8 cellular contexts compared by ENCODE assay signal in the genomic region with DNA sequence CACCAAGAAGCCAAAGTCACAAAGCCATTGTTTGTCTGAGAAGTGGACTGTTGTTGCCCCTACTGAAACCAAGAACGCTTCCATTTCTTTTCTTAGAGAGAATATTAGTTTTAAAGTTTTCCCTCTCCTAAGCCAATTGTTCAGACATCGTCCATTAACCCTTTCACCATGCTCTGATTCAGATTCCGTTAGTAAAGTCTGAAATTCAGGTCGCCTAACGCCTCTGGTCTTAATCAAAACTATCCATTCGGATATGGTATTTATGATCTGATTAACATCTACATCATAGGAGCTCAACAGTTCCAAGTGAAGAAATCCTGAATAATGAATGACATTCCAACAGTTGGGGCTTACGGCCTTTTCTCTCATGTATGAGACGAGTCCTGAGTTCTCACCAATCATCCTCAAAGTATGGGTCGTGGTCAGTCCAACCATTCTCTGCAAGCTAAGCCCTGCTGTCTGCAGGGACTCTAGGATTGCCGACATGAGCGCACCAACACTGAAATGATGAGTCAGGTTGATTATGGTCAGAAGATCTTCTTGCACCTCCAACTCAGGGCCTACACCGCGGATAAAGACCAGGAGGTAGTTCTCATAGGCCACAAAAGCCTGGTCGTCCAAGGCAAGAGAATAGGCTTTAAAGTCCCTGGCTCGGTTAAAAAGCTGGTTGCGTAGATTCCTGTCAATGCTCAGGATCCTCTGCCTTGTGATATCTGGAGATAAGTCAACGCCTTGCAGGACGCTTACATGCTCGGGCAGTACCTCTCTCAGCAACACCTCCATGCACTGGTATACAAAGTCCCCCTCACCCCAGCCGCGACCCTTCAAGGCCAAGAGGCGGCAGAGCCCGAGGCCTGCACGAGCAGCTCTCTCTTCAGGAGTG. TPM values are rescaled to one million over a fixed set of nuclear protein-coding genes. Genes with fewer than 3 reads are reported as not detected.
A peak's percentile ranks its signal among the peaks of the same experiment; 100 is the strongest.
DNase-seq lines count a peak whose midpoint lies in the region; ATAC-seq lines count a peak whose summit lies in the region.

No MANE protein-coding gene starts in this region.

- H3K4me3 Mint-ChIP-seq in activated naive CD8-positive, alpha-beta T cell treated with anti-CD3 and anti-CD28 coated beads for 36 hours, result no peak overlapping the region

- no peak overlapping the region for H3K27ac Mint-ChIP-seq in activated naive CD8-positive, alpha-beta T cell treated with anti-CD3 and anti-CD28 coated beads for 36 hours

- peak overlapping the region; percentile 96 for H3K27ac ChIP-seq in substantia nigra (ENCODE audit: low read depth, low read length, poor library complexity, severe bottlenecking)

- peak; percentile 4 for DNase-seq in activated T-cell treated with anti-CD3 and anti-CD28 coated beads for 24 hours (ENCODE audit: low read depth)
- DNase-seq in activated T-cell treated with anti-CD3 and anti-CD28 coated beads for 4 hours, result no peak
- DNase-seq in activated naive CD8-positive, alpha-beta T cell treated with anti-CD3 and anti-CD28 coated beads for 36 hours, result peak; percentile 14
- DNase-seq in iPS-NIHi11 (ENCODE audit: low spot score), result peak; percentile 8
- DNase-seq in substantia nigra (lab: John Stamatoyannopoulos, UW), result no peak
- no peak for DNase-seq in NCI-H345 treated with DMSO at 0.1 percent for 48 hours (lab: John Stamatoyannopoulos, UW; ENCODE audit: unreplicated experiment)
- no peak for DNase-seq in epidermal melanocyte (ENCODE audit: insufficient read length, low spot score)

- no peaks in the 10 kb centered on the region for H3K27me3 Mint-ChIP-seq in activated naive CD8-positive, alpha-beta T cell treated with anti-CD3 and anti-CD28 coated beads for 36 hours

- H3K4me1 Mint-ChIP-seq in activated naive CD8-positive, alpha-beta T cell treated with anti-CD3 and anti-CD28 coated beads for 36 hours, result peaks cover 46% of the 10 kb centered on the region

- H3K36me3 Mint-ChIP-seq in activated naive CD8-positive, alpha-beta T cell treated with anti-CD3 and anti-CD28 coated beads for 36 hours, result peaks cover 50% of the 10 kb centered on the region

- no peak for ATAC-seq in GM21390 (IDR thresholded peaks at IDR 0.05; ENCODE audit: unreplicated experiment)

- no peaks in the 10 kb centered on the region for H3K9me3 Mint-ChIP-seq in activated naive CD8-positive, alpha-beta T cell treated with anti-CD3 and anti-CD28 coated beads for 36 hours

RNA-seq across cellular contexts. Expression of gene EPM2AIP1, which starts 0.8 kb away (rescaled TPM):
- total RNA-seq in activated naive CD8-positive, alpha-beta T cell treated with anti-CD3 and anti-CD28 coated beads for 36 hours, result 10 to 100 TPM in 1 of 2 experiments, 1 to 10 TPM in 1; 9.6 to 10.1 TPM

RNA-seq across cellular contexts. Expression of gene MLH1, which starts 1.2 kb away (rescaled TPM):
- total RNA-seq in activated naive CD8-positive, alpha-beta T cell treated with anti-CD3 and anti-CD28 coated beads for 36 hours, result 10 to 100 TPM; 82.3 to 83.7 TPM

RNA-seq across cellular contexts. Expression of gene TRANK1, which starts 47.3 kb away (rescaled TPM):
- 10 to 100 TPM; 17.2 to 20.7 TPM for total RNA-seq in activated naive CD8-positive, alpha-beta T cell treated with anti-CD3 and anti-CD28 coated beads for 36 hours

Comparison
In these comparisons a context has a peak if more than half of its experiments do, and no peak if none do; other contexts are left out.
1. DNase-seq: peak in activated T-cell treated with anti-CD3 and anti-CD28 coated beads for 24 hours (single experiment), activated naive CD8-positive, alpha-beta T cell treated with anti-CD3 and anti-CD28 coated beads for 36 hours (single experiment) and iPS-NIHi11 (single experiment); none in activated T-cell treated with anti-CD3 and anti-CD28 coated beads for 4 hours (single experiment), substantia nigra (0 of 49), NCI-H345 treated with DMSO at 0.1 percent for 48 hours (single experiment) and epidermal melanocyte (single experiment).